Comparison of ENCODE assay signal across 8 cellular contexts in genomic region chr11:17208257-17208999, GRCh38. TPM values are rescaled to one million over a fixed set of nuclear protein-coding genes. Genes with fewer than 3 reads are reported as not detected.
DNase-seq lines count a peak whose midpoint lies in the region; ATAC-seq and TF ChIP-seq lines count a peak whose summit lies in the region.

No MANE protein-coding gene starts in this region.

- peak overlapping the region; percentile 90 for H2AFZ ChIP-seq in DND-41 (ENCODE audit: low read depth, low read length)

- H4K20me1 ChIP-seq in DND-41 (ENCODE audit: insufficient read depth, low read length): peaks cover 3% of the 10 kb centered on the region; the same call in 1 of the 2 replicates

- ATAC-seq in DND-41 (ENCODE audit: insufficient read depth, low read depth): peak; percentile 32; the same call in 2 of the 3 replicates
- ATAC-seq in GM21515 (IDR thresholded peaks at IDR 0.05; ENCODE audit: unreplicated experiment): peak; percentile 51

- DNase-seq in DND-41: no peak
- peak; percentile 21 for DNase-seq in NOMO-1 treated with DMSO at 0.1 percent for 48 hours (lab: John Stamatoyannopoulos, UW; ENCODE audit: unreplicated experiment)
- DNase-seq in glutamatergic neuron: peak; percentile 50
- DNase-seq in occipital lobe (lab: John Stamatoyannopoulos, UW): peak; percentile 69
- no peak for DNase-seq in epidermal melanocyte (ENCODE audit: insufficient read length, low spot score)

- H3K9me3 Mint-ChIP-seq in activated naive CD8-positive, alpha-beta T cell (ENCODE audit: low read depth): no peaks in the 10 kb centered on the region
- no peaks in the 10 kb centered on the region for H3K9me3 Mint-ChIP-seq in glutamatergic neuron (ENCODE audit: unreplicated experiment)

- peak overlapping the region; percentile 98 for H3K4me3 Mint-ChIP-seq in activated naive CD8-positive, alpha-beta T cell
- H3K4me3 Mint-ChIP-seq in glutamatergic neuron (ENCODE audit: unreplicated experiment): peak overlapping the region; percentile 96

- peaks cover 33% of the 10 kb centered on the region for H3K4me1 ChIP-seq in DND-41 (ENCODE audit: insufficient read depth, low read length)
- H3K4me1 ChIP-seq in HUES48 (ENCODE audit: control insufficient read depth, insufficient read depth, low read length): peaks cover 8% of the 10 kb centered on the region; the same call in 1 of the 2 replicates

- TF ChIP-seq CTCF in DND-41 (IDR thresholded peaks at IDR 0.05; ENCODE audit: borderline replicate concordance, extremely low read depth, low read length, poor library complexity, severe bottlenecking) (no peak), glutamatergic neuron (IDR thresholded peaks at IDR 0.05; ENCODE audit: partially characterized antibody, unreplicated experiment) (no peak)

- H3K36me3 ChIP-seq in DND-41 (ENCODE audit: insufficient read depth, low read length) (no peaks in the 10 kb centered on the region; the same call in 1 of the 2 replicates), HUES48 (ENCODE audit: control insufficient read depth, insufficient read depth, low read length) (peaks cover 17% of the 10 kb centered on the region)

- H3K4me1 Mint-ChIP-seq in activated naive CD8-positive, alpha-beta T cell (ENCODE audit: low read depth): peaks cover 39% of the 10 kb centered on the region
- H3K4me1 Mint-ChIP-seq in glutamatergic neuron (ENCODE audit: low read depth, unreplicated experiment): peaks cover 16% of the 10 kb centered on the region

- peak overlapping the region; percentile 92 for H3K4me2 ChIP-seq in DND-41 (ENCODE audit: insufficient read depth, low read length)

- peak overlapping the region; percentile 94 for H3K27ac Mint-ChIP-seq in activated naive CD8-positive, alpha-beta T cell
- H3K27ac Mint-ChIP-seq in glutamatergic neuron (ENCODE audit: unreplicated experiment): peak overlapping the region; percentile 97

- H3K79me2 ChIP-seq in DND-41 (ENCODE audit: insufficient read depth, low read length): peaks cover 38% of the 10 kb centered on the region

- H3K27me3 Mint-ChIP-seq in activated naive CD8-positive, alpha-beta T cell: no peaks in the 10 kb centered on the region
- peaks cover 5% of the 10 kb centered on the region for H3K27me3 Mint-ChIP-seq in glutamatergic neuron (ENCODE audit: unreplicated experiment)

- peaks cover 4% of the 10 kb centered on the region for H3K36me3 Mint-ChIP-seq in activated naive CD8-positive, alpha-beta T cell
- no peaks in the 10 kb centered on the region for H3K36me3 Mint-ChIP-seq in glutamatergic neuron (ENCODE audit: unreplicated experiment)

- peak overlapping the region; percentile 77 for H3K9ac ChIP-seq in DND-41 (ENCODE audit: low read depth, low read length)
- H3K9ac ChIP-seq in HUES48 (ENCODE audit: low read depth, low read length): peak overlapping the region; percentile 90

- H3K27me3 ChIP-seq in DND-41 (ENCODE audit: insufficient read depth, low read length, poor library complexity) (no peaks in the 10 kb centered on the region), HUES48 (ENCODE audit: control insufficient read depth, insufficient read depth, low read length) (no peaks in the 10 kb centered on the region)

- H3K4me3 ChIP-seq in DND-41 (ENCODE audit: low read depth in 1 of 2, low read length in 2 of 2) (peak overlapping the region; percentile 66 to 75), HUES48 (ENCODE audit: low read depth, low read length) (peak overlapping the region; percentile 81)

- H3K9me3 ChIP-seq in DND-41 (ENCODE audit: insufficient read depth, low read length, severe bottlenecking) (no peaks in the 10 kb centered on the region), HUES48 (ENCODE audit: control insufficient read depth, insufficient read depth, low read length) (no peaks in the 10 kb centered on the region)

- H3K27ac ChIP-seq in DND-41 (ENCODE audit: low read length): peak overlapping the region; percentile 67
- peak overlapping the region; percentile 99 for H3K27ac ChIP-seq in HUES48 (ENCODE audit: low read depth, low read length)

RNA-seq across cellular contexts. Expression of gene PIK3C2A, which starts 0.6 kb away (rescaled TPM):
- total RNA-seq in glutamatergic neuron (ENCODE audit: unreplicated experiment): 55.7 TPM
- total RNA-seq in occipital lobe: 45.7 TPM

Comparison
In these comparisons a context has a peak if more than half of its experiments do, and no peak if none do; other contexts are left out.
1. DNase-seq: peak in NOMO-1 treated with DMSO at 0.1 percent for 48 hours (single experiment), glutamatergic neuron (single experiment) and occipital lobe (single experiment); none in DND-41 (single experiment) and epidermal melanocyte (single experiment).